Comparison of ENCODE assay signal across 19 cellular contexts in the genomic region with DNA sequence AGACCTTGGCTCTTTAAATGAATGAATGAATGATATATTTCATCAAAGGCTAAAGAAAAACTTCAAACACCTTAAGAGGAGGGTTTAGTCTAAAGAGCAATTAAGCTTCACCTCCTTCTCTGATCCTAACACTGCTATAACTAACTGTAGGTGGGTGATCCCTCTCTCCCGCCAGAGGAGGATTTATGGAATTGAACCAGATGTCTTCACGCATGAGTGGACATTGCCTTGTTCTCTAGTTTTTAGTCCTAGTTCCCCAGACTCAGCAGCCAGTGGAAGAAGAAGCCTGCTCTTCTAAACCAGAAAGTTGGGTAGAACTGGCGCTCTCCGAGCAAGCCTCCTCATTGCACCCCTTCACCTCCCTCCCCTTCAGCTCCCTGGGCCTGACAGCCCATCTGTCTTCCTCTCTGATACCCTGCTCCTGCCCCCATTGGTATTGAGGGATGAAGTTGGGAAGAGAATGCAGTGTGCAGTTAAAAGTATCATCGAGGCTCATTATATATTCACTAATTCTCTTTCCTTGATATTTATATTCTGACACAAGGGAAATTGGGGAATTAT.
DNase-seq lines count a peak whose midpoint lies in the region; ATAC-seq and TF ChIP-seq lines count a peak whose summit lies in the region.
"Had no signal": no experiment of that assay in that cellular context is flagged by ENCODE, and none has a peak within 500 bp of the region (broad histone marks: within the 10 kb centered on the region; RNA-seq: fewer than 3 reads in every experiment).

No MANE protein-coding gene starts in this region.

- ATAC-seq in HG03159 (IDR thresholded peaks at IDR 0.05; ENCODE audit: unreplicated experiment) = no peak
- ATAC-seq: activated T-helper 17 cell treated with anti-CD3 and anti-CD28 coated beads, Interleukin-2, amount 50 U/mL, for 72 hours; gastroesophageal sphincter; Right ventricle myocardium inferior had no signal

- H3K27me3 Mint-ChIP-seq in nephron progenitor cell (ENCODE audit: low read depth, poor library complexity) = no peaks in the 10 kb centered on the region
- H3K27me3 Mint-ChIP-seq: activated naive CD4-positive, alpha-beta T cell treated with anti-CD3 and anti-CD28 coated beads, Interleukin-2, amount 50 U/mL, for 24 hours; activated T-helper 17 cell treated with anti-CD3 and anti-CD28 coated beads, Interleukin-2, amount 50 U/mL, for 72 hours had no signal

- peak overlapping the region; percentile 94 for H3K27ac Mint-ChIP-seq in nephron progenitor cell

- H3K9me3 Mint-ChIP-seq in nephron progenitor cell = no peaks in the 10 kb centered on the region
- H3K9me3 Mint-ChIP-seq: activated naive CD4-positive, alpha-beta T cell treated with anti-CD3 and anti-CD28 coated beads, Interleukin-2, amount 50 U/mL, for 24 hours; activated T-helper 17 cell treated with anti-CD3 and anti-CD28 coated beads, Interleukin-2, amount 50 U/mL, for 72 hours; neural crest cell had no signal

- no peaks in the 10 kb centered on the region for H3K9me3 ChIP-seq in BLaER1 treated with 17β-estradiol and CSF1 and Interleukin-3, amounts not matched to agents 10 nM and 100 nM (replicated peaks in 1 of 11)
- H3K9me3 ChIP-seq in HEK293 (ENCODE audit: control insufficient read depth, insufficient read depth, low read depth, low read length) (no peaks in the 10 kb centered on the region), WERI-Rb-1 (ENCODE audit: severe bottlenecking) (no peaks in the 10 kb centered on the region), vagina (no peaks in the 10 kb centered on the region)
- H3K9me3 ChIP-seq: gastroesophageal sphincter, prostate gland, upper lobe of left lung had no signal

- H3K4me3 Mint-ChIP-seq in nephron progenitor cell = peak overlapping the region; percentile 46
- H3K4me3 Mint-ChIP-seq: activated T-helper 17 cell treated with anti-CD3 and anti-CD28 coated beads, Interleukin-2, amount 50 U/mL, for 72 hours; neural crest cell had no signal

- peaks cover 0 to 61% (median 23%) of the 10 kb centered on the region in 11 experiments; a peak in 15 of 22 replicates for H3K36me3 ChIP-seq in BLaER1 treated with 17β-estradiol and CSF1 and Interleukin-3, amounts not matched to agents 10 nM and 100 nM
- H3K36me3 ChIP-seq in HEK293 (ENCODE audit: control insufficient read depth in 2 of 2, insufficient read depth in 1 of 2, low read length in 2 of 2) (no peaks in the 10 kb centered on the region), WERI-Rb-1 (peaks cover 8% of the 10 kb centered on the region), vagina (no peaks in the 10 kb centered on the region)
- H3K36me3 ChIP-seq: gastroesophageal sphincter, prostate gland, upper lobe of left lung had no signal

- H3K36me3 Mint-ChIP-seq in nephron progenitor cell (ENCODE audit: low read depth) = peaks cover 20% of the 10 kb centered on the region

- peak overlapping the region in 7 of 11 experiments; percentile 7 to 66 (median 52); a peak in 10 of 22 replicates for H3K4me2 ChIP-seq in BLaER1 treated with 17β-estradiol and CSF1 and Interleukin-3, amounts not matched to agents 10 nM and 100 nM

- H3K9ac ChIP-seq in BLaER1 treated with 17β-estradiol and CSF1 and Interleukin-3, amounts not matched to agents 10 nM and 100 nM = no peak overlapping the region

- peaks cover 66% of the 10 kb centered on the region for H3K4me1 Mint-ChIP-seq in nephron progenitor cell

- CTCF ChIA-PET in HEK293 (lab: Yijun Ruan, JAX) = no interaction called here

- TF ChIP-seq CTCF in HEK293 (tag by site-specific recombination; IDR thresholded peaks at IDR 0.05) (no peak), WERI-Rb-1 (IDR thresholded peaks at IDR 0.05; ENCODE audit: low read depth, low read length) (no peak), nephron progenitor cell (IDR thresholded peaks at IDR 0.05) (no peak), vagina (IDR thresholded peaks at IDR 0.05) (no peak)

- DNase-seq in WERI-Rb-1 = peak; percentile 16
- peak; percentile 37 for DNase-seq in nephron progenitor cell
- DNase-seq in vagina (ENCODE audit: extremely low spot score in 2 of 2) = no peak
- DNase-seq in DMS53 (lab: John Stamatoyannopoulos, UW) = no peak
- DNase-seq in hypothalamus (lab: John Stamatoyannopoulos, UW) = no peak
- DNase-seq: ACHN, NCI-H1436 treated with DMSO at 0.1 percent for 48 hours, T-helper 9 cell, upper lobe of left lung had no signal

- peak overlapping the region in 2 of 11 experiments; percentile 2 to 6; a peak in 1 of 22 replicates for H3K27ac ChIP-seq in BLaER1 treated with 17β-estradiol and CSF1 and Interleukin-3, amounts not matched to agents 10 nM and 100 nM
- H3K27ac ChIP-seq in HEK293 (ENCODE audit: extremely low read depth, low read depth, low read length) (no peak overlapping the region), WERI-Rb-1 (no peak overlapping the region), vagina (no peak overlapping the region)
- H3K27ac ChIP-seq: C4-2B, gastroesophageal sphincter, prostate gland, upper lobe of left lung had no signal

- intact Hi-C loops in vagina (cut with DNase I) = no loop called here

- no peak overlapping the region for H3K4me3 ChIP-seq in BLaER1 treated with 17β-estradiol and CSF1 and Interleukin-3, amounts not matched to agents 10 nM and 100 nM
- H3K4me3 ChIP-seq in HEK293 (ENCODE audit: low read depth, low read length) = no peak overlapping the region
- H3K4me3 ChIP-seq in WERI-Rb-1 (ENCODE audit: low read depth, low read length) = no peak overlapping the region
- H3K4me3 ChIP-seq in vagina = no peak overlapping the region
- H3K4me3 ChIP-seq: gastroesophageal sphincter, prostate gland, upper lobe of left lung had no signal

- peaks cover 27 to 99% (median 85%) of the 10 kb centered on the region in 11 experiments; a peak in 21 of 22 replicates for H4K20me1 ChIP-seq in BLaER1 treated with 17β-estradiol and CSF1 and Interleukin-3, amounts not matched to agents 10 nM and 100 nM

- peaks cover 33 to 65% (median 55%) of the 10 kb centered on the region in 10 experiments for H3K4me1 ChIP-seq in BLaER1 treated with 17β-estradiol and CSF1 and Interleukin-3, amounts not matched to agents 10 nM and 100 nM
- H3K4me1 ChIP-seq in HEK293 (ENCODE audit: control insufficient read depth, insufficient read depth, low read length) (no peaks in the 10 kb centered on the region), vagina (peaks cover 53% of the 10 kb centered on the region)
- H3K4me1 ChIP-seq: prostate gland had no signal

- H3K27me3 ChIP-seq in BLaER1 treated with 17β-estradiol and CSF1 and Interleukin-3, amounts not matched to agents 10 nM and 100 nM = no peaks in the 10 kb centered on the region
- H3K27me3 ChIP-seq in WERI-Rb-1 (ENCODE audit: insufficient read depth, low read depth, severe bottlenecking) = no peaks in the 10 kb centered on the region
- H3K27me3 ChIP-seq in vagina = no peaks in the 10 kb centered on the region
- H3K27me3 ChIP-seq: gastroesophageal sphincter, upper lobe of left lung had no signal

- no peak for TF ChIP-seq POLR2A in vagina (IDR thresholded peaks at IDR 0.05)

- POLR2A ChIA-PET in HEK293 (lab: Yijun Ruan, JAX) = no interaction called here

TF ChIP-seq in HEK293, 187 proteins besides CTCF, POLR2A, EP300 and RAD21:
- TF ChIP-seq ZNF670 (tag by site-specific recombination; IDR thresholded peaks at IDR 0.05; ENCODE audit: low read depth) = no peak
- peak; percentile 70; the same call in 1 of the 2 replicates for TF ChIP-seq MZF1 (tag by site-specific recombination; IDR thresholded peaks at IDR 0.05; ENCODE audit: borderline replicate concordance)
- no peak for TF ChIP-seq ZNF175 (tag by site-specific recombination; IDR thresholded peaks at IDR 0.05)
- TF ChIP-seq, protein P1, sequence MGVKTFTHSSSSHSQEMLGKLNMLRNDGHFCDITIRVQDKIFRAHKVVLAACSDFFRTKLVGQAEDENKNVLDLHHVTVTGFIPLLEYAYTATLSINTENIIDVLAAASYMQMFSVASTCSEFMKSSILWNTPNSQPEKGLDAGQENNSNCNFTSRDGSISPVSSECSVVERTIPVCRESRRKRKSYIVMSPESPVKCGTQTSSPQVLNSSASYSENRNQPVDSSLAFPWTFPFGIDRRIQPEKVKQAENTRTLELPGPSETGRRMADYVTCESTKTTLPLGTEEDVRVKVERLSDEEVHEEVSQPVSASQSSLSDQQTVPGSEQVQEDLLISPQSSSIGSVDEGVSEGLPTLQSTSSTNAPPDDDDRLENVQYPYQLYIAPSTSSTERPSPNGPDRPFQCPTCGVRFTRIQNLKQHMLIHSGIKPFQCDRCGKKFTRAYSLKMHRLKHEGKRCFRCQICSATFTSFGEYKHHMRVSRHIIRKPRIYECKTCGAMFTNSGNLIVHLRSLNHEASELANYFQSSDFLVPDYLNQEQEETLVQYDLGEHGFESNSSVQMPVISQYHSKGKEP (tag by site-specific recombination; IDR thresholded peaks at IDR 0.05) = peak; percentile 88
- TF ChIP-seq MYNN (tag by site-specific recombination; IDR thresholded peaks at IDR 0.05; ENCODE audit: borderline replicate concordance) = no peak

Comparison
In these comparisons a context has a peak if more than half of its experiments do, and no peak if none do; other contexts are left out.
1. DNase-seq: peak in WERI-Rb-1 (single experiment) and nephron progenitor cell (single experiment); none in vagina (0 of 2), DMS53 (single experiment) and hypothalamus (0 of 51).